ENCODE assay signal across 8 cellular contexts in the genomic region with DNA sequence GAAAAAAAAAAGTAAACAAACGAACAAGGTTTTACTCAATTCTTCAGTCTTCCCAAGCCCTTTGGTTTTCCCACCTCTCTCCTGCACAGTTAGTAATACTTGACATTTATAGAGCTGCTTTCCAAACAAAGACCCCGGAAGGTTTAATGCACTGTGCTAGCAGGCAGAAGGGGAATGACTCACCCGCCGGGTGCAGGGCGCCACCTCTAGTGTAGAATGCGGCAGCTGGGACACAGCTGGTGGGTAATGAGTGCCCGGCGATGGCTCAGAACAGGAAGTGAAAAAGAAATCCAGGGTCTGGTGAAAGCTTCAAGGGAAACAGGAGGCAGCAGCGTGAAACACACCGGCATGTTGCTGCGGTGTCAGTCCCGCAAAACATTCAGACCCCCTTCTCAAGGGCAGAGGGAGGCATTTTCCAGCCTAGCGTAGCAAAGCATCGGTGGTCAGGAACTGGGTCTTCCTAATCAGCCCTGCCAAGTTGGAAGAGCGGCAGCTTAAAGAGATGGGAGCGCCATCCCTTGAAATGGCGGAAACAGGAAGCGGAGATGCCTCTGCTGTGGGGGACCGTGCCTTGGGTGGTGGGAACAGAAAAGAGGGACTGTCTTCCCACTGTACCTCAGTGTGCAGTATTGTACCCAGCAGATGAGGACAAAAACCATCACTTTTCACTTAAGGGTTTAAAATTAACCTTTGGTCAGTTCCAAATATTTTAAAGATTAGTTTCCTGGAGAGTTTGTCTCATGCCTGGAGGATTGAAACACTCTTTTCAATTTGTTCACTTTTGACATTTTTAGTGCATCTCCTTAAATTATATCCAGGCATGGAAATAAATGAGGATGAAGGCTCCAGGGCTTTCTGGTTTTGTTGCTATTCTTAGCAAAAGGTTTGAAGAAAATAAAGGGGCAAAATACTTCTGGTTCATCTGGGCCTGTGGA.
DNase-seq lines count a peak whose midpoint lies in the region; ATAC-seq and TF ChIP-seq lines count a peak whose summit lies in the region.

No MANE protein-coding gene starts in this region.

- H3K9me3 ChIP-seq in upper lobe of left lung, result no peaks in the 10 kb centered on the region

- TF ChIP-seq CTCF in foreskin fibroblast (IDR thresholded peaks at IDR 0.05; ENCODE audit: low read depth, low read length), result no peak
- TF ChIP-seq CTCF in upper lobe of left lung (IDR thresholded peaks at IDR 0.05), result no peak

- ATAC-seq in upper lobe of left lung (ENCODE audit: low FRiP score in 2 of 2) (no peak), GM18873 (IDR thresholded peaks at IDR 0.05; ENCODE audit: low FRiP score, unreplicated experiment) (no peak), HG02885 (IDR thresholded peaks at IDR 0.05; ENCODE audit: poor library complexity, unreplicated experiment) (no peak)

- no peaks in the 10 kb centered on the region for H3K36me3 ChIP-seq in upper lobe of left lung

- no peak overlapping the region for H3K27ac ChIP-seq in upper lobe of left lung

- no peaks in the 10 kb centered on the region for H3K27me3 ChIP-seq in upper lobe of left lung

- 59 to 68% methylated on average over 19 of the region's 19 CpGs for WGBS in upper lobe of left lung, 2 donors

- no peak for TF ChIP-seq POLR2A in upper lobe of left lung (IDR thresholded peaks at IDR 0.05)

- no peak for TF ChIP-seq EP300 in upper lobe of left lung (IDR thresholded peaks at IDR 0.05)

- DNase-seq in NCI-H82 (lab: John Stamatoyannopoulos, UW), result peak; percentile 4
- DNase-seq in NCI-H82 treated with DMSO at 0.1 percent for 48 hours (lab: John Stamatoyannopoulos, UW; ENCODE audit: unreplicated experiment), result no peak
- DNase-seq in NCI-H510A (lab: John Stamatoyannopoulos, UW), result peak; percentile 15
- peak; percentile 10 to 49 for DNase-seq in foreskin fibroblast
- peak; percentile 32 to 59 for DNase-seq in upper lobe of left lung
- DNase-seq in cerebellum (ENCODE audit: low spot score), result no peak

- H3K4me3 ChIP-seq in foreskin fibroblast (ENCODE audit: low read depth in 1 of 2, low read length in 2 of 2), result peak overlapping the region; percentile 28 to 36
- H3K4me3 ChIP-seq in upper lobe of left lung, result no peak overlapping the region

- no peaks in the 10 kb centered on the region for H3K4me1 ChIP-seq in upper lobe of left lung

Comparison
In these comparisons a context has a peak if more than half of its experiments do, and no peak if none do; other contexts are left out.
1. DNase-seq: peak in NCI-H82 (single experiment), NCI-H510A (single experiment), foreskin fibroblast (2 of 2) and upper lobe of left lung (2 of 2); none in NCI-H82 treated with DMSO at 0.1 percent for 48 hours (single experiment) and cerebellum (single experiment).
2. H3K4me3 ChIP-seq: peak in foreskin fibroblast (2 of 2); none in upper lobe of left lung (0 of 4).